ENCODE assay signal across 1 cellular context in genomic region chr7:66654275-66655112, GRCh38.
TF ChIP-seq lines count a peak whose summit lies in the region.

No MANE protein-coding gene starts in this region.

TF ChIP-seq in HepG2, 621 proteins besides CTCF, POLR2A, EP300 and RAD21 (continued from another document and continues in another):
- TF ChIP-seq CCAR2 (optimal IDR thresholded peaks at IDR 0.05; ENCODE audit: low read depth, low read length) (no peak), NCOA5 (CRISPR knock-in tag; IDR thresholded peaks at IDR 0.05) (no peak), ZBTB42 (CRISPR knock-in tag; IDR thresholded peaks at IDR 0.05) (peak; percentile 12; the same call in 1 of the 2 replicates), ZNF337 (CRISPR knock-in tag; IDR thresholded peaks at IDR 0.05; ENCODE audit: borderline replicate concordance, low read depth) (0 out of 2 replicates have a peak, but pooled peaks have one; percentile 48), NFKBIZ (CRISPR knock-in tag; IDR thresholded peaks at IDR 0.05) (peak; percentile 74; the same call in 1 of the 2 replicates), ZSCAN21 (CRISPR knock-in tag; IDR thresholded peaks at IDR 0.05; ENCODE audit: borderline replicate concordance) (peak; percentile 89), ZNF563 (CRISPR knock-in tag; IDR thresholded peaks at IDR 0.05) (peak; percentile 86; the same call in 1 of the 2 replicates), ZNF432 (CRISPR knock-in tag; IDR thresholded peaks at IDR 0.05; ENCODE audit: borderline replicate concordance) (peak; percentile 79; the same call in 1 of the 2 replicates), ZC3H13 (CRISPR knock-in tag; IDR thresholded peaks at IDR 0.05) (peak; percentile 84), ZNF766 (CRISPR knock-in tag; IDR thresholded peaks at IDR 0.05; ENCODE audit: borderline replicate concordance) (peak; percentile 58; the same call in 1 of the 2 replicates), ZKSCAN1 (IDR thresholded peaks at IDR 0.05; ENCODE audit: low read length) (no peak), SP2 (CRISPR knock-in tag; IDR thresholded peaks at IDR 0.05) (peak; percentile 71), RELA (CRISPR knock-in tag; IDR thresholded peaks at IDR 0.05) (no peak; the same call in none of the 2 replicates), ZNF343 (CRISPR knock-in tag; IDR thresholded peaks at IDR 0.05) (peak; percentile 93), MAF1 (CRISPR knock-in tag; IDR thresholded peaks at IDR 0.05; ENCODE audit: borderline replicate concordance) (peak; percentile 78; the same call in 1 of the 2 replicates), ZNF263 (CRISPR knock-in tag; IDR thresholded peaks at IDR 0.05) (0 out of 2 replicates have a peak, but pooled peaks have one; percentile 16), ZNF224 (CRISPR knock-in tag; IDR thresholded peaks at IDR 0.05) (peak; percentile 49; the same call in 1 of the 2 replicates), SP5 (CRISPR knock-in tag; IDR thresholded peaks at IDR 0.05; ENCODE audit: borderline replicate concordance, low read depth) (peak; percentile 56), ARNT (IDR thresholded peaks at IDR 0.05) (no peak), SNAPC2 (CRISPR knock-in tag; IDR thresholded peaks at IDR 0.05) (peak; percentile 57; the same call in 1 of the 2 replicates), MED8 (CRISPR knock-in tag; IDR thresholded peaks at IDR 0.05; ENCODE audit: insufficient replicate concordance) (no peak), SIX1 (CRISPR knock-in tag; IDR thresholded peaks at IDR 0.05; ENCODE audit: borderline replicate concordance) (peak; percentile 73), CREM (IDR thresholded peaks at IDR 0.05) (peak; percentile 97), CREM (CRISPR knock-in tag; IDR thresholded peaks at IDR 0.05) (peak; percentile 72; the same call in 1 of the 2 replicates), NPAS2 (CRISPR knock-in tag; IDR thresholded peaks at IDR 0.05; ENCODE audit: borderline replicate concordance) (no peak), SIX4 (CRISPR knock-in tag; IDR thresholded peaks at IDR 0.05) (peak; percentile 68; the same call in 1 of the 2 replicates), ZNF20 (CRISPR knock-in tag; IDR thresholded peaks at IDR 0.05) (no peak), NBN (conservative IDR thresholded peaks at IDR 0.05) (no peak), GABPA (IDR thresholded peaks at IDR 0.05; ENCODE audit: low read depth, low read length) (peak; percentile 85), GABPA (CRISPR knock-in tag; IDR thresholded peaks at IDR 0.05; ENCODE audit: low read depth) (peak; percentile 95), HNRNPLL (IDR thresholded peaks at IDR 0.05; ENCODE audit: low read depth, low read length, poor library complexity, severe bottlenecking) (peak; percentile 97), YEATS4 (CRISPR knock-in tag; IDR thresholded peaks at IDR 0.05; ENCODE audit: borderline replicate concordance) (peak; percentile 95), MTF1 (CRISPR knock-in tag; IDR thresholded peaks at IDR 0.05) (no peak; the same call in 1 of the 2 replicates), ZNF747 (CRISPR knock-in tag; IDR thresholded peaks at IDR 0.05; ENCODE audit: borderline replicate concordance) (peak; percentile 99), JUNB (CRISPR knock-in tag; IDR thresholded peaks at IDR 0.05; ENCODE audit: borderline replicate concordance) (no peak), NFKB2 (CRISPR knock-in tag; IDR thresholded peaks at IDR 0.05; ENCODE audit: borderline replicate concordance) (peak; percentile 89; the same call in 1 of the 2 replicates), ARNT2 (CRISPR knock-in tag; IDR thresholded peaks at IDR 0.05; ENCODE audit: low read depth) (peak; percentile 89), ZNF256 (CRISPR knock-in tag; conservative IDR thresholded peaks at IDR 0.05) (peak; percentile 19; the same call in 1 of the 2 replicates), MLXIP (CRISPR knock-in tag; IDR thresholded peaks at IDR 0.05; ENCODE audit: borderline replicate concordance) (no peak), CHCHD3 (CRISPR knock-in tag; IDR thresholded peaks at IDR 0.05) (peak; percentile 93; the same call in 1 of the 2 replicates), EHMT2 (IDR thresholded peaks at IDR 0.05; ENCODE audit: borderline replicate concordance, low read depth, low read length) (no peak), ZBTB38 (CRISPR knock-in tag; IDR thresholded peaks at IDR 0.05) (peak; percentile 87; the same call in 1 of the 2 replicates), ZBTB37 (CRISPR knock-in tag; IDR thresholded peaks at IDR 0.05) (no peak)
- TF ChIP-seq, protein P1, sequence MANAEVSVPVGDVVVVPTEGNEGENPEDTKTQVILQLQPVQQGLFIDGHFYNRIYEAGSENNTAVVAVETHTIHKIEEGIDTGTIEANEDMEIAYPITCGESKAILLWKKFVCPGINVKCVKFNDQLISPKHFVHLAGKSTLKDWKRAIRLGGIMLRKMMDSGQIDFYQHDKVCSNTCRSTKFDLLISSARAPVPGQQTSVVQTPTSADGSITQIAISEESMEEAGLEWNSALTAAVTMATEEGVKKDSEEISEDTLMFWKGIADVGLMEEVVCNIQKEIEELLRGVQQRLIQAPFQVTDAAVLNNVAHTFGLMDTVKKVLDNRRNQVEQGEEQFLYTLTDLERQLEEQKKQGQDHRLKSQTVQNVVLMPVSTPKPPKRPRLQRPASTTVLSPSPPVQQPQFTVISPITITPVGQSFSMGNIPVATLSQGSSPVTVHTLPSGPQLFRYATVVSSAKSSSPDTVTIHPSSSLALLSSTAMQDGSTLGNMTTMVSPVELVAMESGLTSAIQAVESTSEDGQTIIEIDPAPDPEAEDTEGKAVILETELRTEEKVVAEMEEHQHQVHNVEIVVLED (CRISPR knock-in tag; IDR thresholded peaks at IDR 0.05; ENCODE audit: borderline replicate concordance): peak; percentile 99
- TF ChIP-seq, protein P2, sequence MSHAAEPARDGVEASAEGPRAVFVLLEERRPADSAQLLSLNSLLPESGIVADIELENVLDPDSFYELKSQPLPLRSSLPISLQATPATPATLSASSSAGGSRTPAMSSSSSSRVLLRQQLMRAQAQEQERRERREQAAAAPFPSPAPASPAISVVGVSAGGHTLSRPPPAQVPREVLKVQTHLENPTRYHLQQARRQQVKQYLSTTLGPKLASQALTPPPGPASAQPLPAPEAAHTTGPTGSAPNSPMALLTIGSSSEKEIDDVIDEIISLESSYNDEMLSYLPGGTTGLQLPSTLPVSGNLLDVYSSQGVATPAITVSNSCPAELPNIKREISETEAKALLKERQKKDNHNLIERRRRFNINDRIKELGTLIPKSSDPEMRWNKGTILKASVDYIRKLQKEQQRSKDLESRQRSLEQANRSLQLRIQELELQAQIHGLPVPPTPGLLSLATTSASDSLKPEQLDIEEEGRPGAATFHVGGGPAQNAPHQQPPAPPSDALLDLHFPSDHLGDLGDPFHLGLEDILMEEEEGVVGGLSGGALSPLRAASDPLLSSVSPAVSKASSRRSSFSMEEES (CRISPR knock-in tag; IDR thresholded peaks at IDR 0.05): peak; percentile 82
- TF ChIP-seq, protein P3, sequence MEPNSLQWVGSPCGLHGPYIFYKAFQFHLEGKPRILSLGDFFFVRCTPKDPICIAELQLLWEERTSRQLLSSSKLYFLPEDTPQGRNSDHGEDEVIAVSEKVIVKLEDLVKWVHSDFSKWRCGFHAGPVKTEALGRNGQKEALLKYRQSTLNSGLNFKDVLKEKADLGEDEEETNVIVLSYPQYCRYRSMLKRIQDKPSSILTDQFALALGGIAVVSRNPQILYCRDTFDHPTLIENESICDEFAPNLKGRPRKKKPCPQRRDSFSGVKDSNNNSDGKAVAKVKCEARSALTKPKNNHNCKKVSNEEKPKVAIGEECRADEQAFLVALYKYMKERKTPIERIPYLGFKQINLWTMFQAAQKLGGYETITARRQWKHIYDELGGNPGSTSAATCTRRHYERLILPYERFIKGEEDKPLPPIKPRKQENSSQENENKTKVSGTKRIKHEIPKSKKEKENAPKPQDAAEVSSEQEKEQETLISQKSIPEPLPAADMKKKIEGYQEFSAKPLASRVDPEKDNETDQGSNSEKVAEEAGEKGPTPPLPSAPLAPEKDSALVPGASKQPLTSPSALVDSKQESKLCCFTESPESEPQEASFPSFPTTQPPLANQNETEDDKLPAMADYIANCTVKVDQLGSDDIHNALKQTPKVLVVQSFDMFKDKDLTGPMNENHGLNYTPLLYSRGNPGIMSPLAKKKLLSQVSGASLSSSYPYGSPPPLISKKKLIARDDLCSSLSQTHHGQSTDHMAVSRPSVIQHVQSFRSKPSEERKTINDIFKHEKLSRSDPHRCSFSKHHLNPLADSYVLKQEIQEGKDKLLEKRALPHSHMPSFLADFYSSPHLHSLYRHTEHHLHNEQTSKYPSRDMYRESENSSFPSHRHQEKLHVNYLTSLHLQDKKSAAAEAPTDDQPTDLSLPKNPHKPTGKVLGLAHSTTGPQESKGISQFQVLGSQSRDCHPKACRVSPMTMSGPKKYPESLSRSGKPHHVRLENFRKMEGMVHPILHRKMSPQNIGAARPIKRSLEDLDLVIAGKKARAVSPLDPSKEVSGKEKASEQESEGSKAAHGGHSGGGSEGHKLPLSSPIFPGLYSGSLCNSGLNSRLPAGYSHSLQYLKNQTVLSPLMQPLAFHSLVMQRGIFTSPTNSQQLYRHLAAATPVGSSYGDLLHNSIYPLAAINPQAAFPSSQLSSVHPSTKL (CRISPR knock-in tag; IDR thresholded peaks at IDR 0.05): peak; percentile 75
- TF ChIP-seq, protein P4, sequence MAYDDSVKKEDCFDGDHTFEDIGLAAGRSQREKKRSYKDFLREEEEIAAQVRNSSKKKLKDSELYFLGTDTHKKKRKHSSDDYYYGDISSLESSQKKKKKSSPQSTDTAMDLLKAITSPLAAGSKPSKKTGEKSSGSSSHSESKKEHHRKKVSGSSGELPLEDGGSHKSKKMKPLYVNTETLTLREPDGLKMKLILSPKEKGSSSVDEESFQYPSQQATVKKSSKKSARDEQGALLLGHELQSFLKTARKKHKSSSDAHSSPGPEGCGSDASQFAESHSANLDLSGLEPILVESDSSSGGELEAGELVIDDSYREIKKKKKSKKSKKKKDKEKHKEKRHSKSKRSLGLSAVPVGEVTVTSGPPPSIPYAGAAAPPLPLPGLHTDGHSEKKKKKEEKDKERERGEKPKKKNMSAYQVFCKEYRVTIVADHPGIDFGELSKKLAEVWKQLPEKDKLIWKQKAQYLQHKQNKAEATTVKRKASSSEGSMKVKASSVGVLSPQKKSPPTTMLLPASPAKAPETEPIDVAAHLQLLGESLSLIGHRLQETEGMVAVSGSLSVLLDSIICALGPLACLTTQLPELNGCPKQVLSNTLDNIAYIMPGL (CRISPR knock-in tag; IDR thresholded peaks at IDR 0.05; ENCODE audit: borderline replicate concordance in 1 of 2, low read depth in 1 of 2): peak; percentile 75 to 88; a peak in 3 of 4 replicates
- TF ChIP-seq, protein P5, sequence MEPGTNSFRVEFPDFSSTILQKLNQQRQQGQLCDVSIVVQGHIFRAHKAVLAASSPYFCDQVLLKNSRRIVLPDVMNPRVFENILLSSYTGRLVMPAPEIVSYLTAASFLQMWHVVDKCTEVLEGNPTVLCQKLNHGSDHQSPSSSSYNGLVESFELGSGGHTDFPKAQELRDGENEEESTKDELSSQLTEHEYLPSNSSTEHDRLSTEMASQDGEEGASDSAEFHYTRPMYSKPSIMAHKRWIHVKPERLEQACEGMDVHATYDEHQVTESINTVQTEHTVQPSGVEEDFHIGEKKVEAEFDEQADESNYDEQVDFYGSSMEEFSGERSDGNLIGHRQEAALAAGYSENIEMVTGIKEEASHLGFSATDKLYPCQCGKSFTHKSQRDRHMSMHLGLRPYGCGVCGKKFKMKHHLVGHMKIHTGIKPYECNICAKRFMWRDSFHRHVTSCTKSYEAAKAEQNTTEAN (CRISPR knock-in tag; conservative IDR thresholded peaks at IDR 0.05): peak; percentile 84; the same call in 1 of the 2 replicates
- TF ChIP-seq, protein P6, sequence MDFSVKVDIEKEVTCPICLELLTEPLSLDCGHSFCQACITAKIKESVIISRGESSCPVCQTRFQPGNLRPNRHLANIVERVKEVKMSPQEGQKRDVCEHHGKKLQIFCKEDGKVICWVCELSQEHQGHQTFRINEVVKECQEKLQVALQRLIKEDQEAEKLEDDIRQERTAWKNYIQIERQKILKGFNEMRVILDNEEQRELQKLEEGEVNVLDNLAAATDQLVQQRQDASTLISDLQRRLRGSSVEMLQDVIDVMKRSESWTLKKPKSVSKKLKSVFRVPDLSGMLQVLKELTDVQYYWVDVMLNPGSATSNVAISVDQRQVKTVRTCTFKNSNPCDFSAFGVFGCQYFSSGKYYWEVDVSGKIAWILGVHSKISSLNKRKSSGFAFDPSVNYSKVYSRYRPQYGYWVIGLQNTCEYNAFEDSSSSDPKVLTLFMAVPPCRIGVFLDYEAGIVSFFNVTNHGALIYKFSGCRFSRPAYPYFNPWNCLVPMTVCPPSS (IDR thresholded peaks at IDR 0.05): no peak
